In genomic region chrX:123961268-123962005, GRCh38 we compare ENCODE assay signal across 1 cellular context.
A peak's percentile ranks its signal among the peaks of the same experiment; 100 is the strongest.
TF ChIP-seq lines count a peak whose summit lies in the region.

Gene STAG2 (plus strand): TSS chrX:123961706. CDS start chrX:124022628, 60,922 bp downstream.

TF ChIP-seq in K562, 482 proteins besides CTCF, POLR2A, EP300 and RAD21 (continued from another document and continues in another):
- TF ChIP-seq NR2C1 (IDR thresholded peaks at IDR 0.05): peak; percentile 43; the same call in 1 of the 2 replicates
- no peak for TF ChIP-seq NR2C1 (tag; IDR thresholded peaks at IDR 0.05)
- TF ChIP-seq, protein P1, sequence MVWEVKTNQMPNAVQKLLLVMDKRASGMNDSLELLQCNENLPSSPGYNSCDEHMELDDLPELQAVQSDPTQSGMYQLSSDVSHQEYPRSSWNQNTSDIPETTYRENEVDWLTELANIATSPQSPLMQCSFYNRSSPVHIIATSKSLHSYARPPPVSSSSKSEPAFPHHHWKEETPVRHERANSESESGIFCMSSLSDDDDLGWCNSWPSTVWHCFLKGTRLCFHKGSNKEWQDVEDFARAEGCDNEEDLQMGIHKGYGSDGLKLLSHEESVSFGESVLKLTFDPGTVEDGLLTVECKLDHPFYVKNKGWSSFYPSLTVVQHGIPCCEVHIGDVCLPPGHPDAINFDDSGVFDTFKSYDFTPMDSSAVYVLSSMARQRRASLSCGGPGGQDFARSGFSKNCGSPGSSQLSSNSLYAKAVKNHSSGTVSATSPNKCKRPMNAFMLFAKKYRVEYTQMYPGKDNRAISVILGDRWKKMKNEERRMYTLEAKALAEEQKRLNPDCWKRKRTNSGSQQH (CRISPR knock-in tag; IDR thresholded peaks at IDR 0.05): no peak
- peak; percentile 27; the same call in 1 of the 2 replicates for TF ChIP-seq LEF1 (IDR thresholded peaks at IDR 0.05)
- 0 out of 4 replicates have a peak, but pooled peaks of 1 of the 2 experiments have one; percentile 28 for TF ChIP-seq ZNF639 (CRISPR knock-in tag; conservative IDR thresholded peaks at IDR 0.05 in 1 of 2, IDR thresholded peaks at IDR 0.05 in 1 of 2)
- peak in 1 of 2 experiments; percentile 20; a peak in 1 of 4 replicates for TF ChIP-seq KDM1A (IDR thresholded peaks at IDR 0.05)
- TF ChIP-seq ARNT (IDR thresholded peaks at IDR 0.05): 0 out of 4 replicates have a peak, but pooled peaks of 1 of the 2 experiments have one; percentile 38
- TF ChIP-seq CBFB (CRISPR knock-in tag; IDR thresholded peaks at IDR 0.05): no peak
- TF ChIP-seq FOXM1 (IDR thresholded peaks at IDR 0.05; ENCODE audit: low read depth): no peak
- no peak for TF ChIP-seq FOXM1 (CRISPR knock-in tag; IDR thresholded peaks at IDR 0.05; ENCODE audit: low read depth)
- peak in 1 of 2 experiments; percentile 30; a peak in 1 of 4 replicates for TF ChIP-seq HDAC1 (IDR thresholded peaks at IDR 0.05)
- no peak for TF ChIP-seq NFIC (IDR thresholded peaks at IDR 0.05)
- no peak for TF ChIP-seq NRF1 (conservative IDR thresholded peaks at IDR 0.05 in 1 of 2, IDR thresholded peaks at IDR 0.05 in 1 of 2)
- TF ChIP-seq TFAP4 (CRISPR knock-in tag; IDR thresholded peaks at IDR 0.05; ENCODE audit: borderline replicate concordance): peak; percentile 72
- TF ChIP-seq ATF7 (IDR thresholded peaks at IDR 0.05): no peak
- no peak for TF ChIP-seq PRPF4 (IDR thresholded peaks at IDR 0.05; ENCODE audit: insufficient read depth, low read depth, low read length, poor library complexity, severe bottlenecking)
- TF ChIP-seq ZBTB11 (CRISPR knock-in tag; IDR thresholded peaks at IDR 0.05): no peak
- peak; percentile 82 for TF ChIP-seq FOXJ2 (tag; IDR thresholded peaks at IDR 0.05)
- peak in 1 of 2 experiments; percentile 53; a peak in 1 of 4 replicates for TF ChIP-seq SRF (CRISPR knock-in tag; IDR thresholded peaks at IDR 0.05)
- no peak for TF ChIP-seq THRAP3 (IDR thresholded peaks at IDR 0.05; ENCODE audit: borderline replicate concordance)
- TF ChIP-seq KAT8 (IDR thresholded peaks at IDR 0.05; ENCODE audit: low read depth): peak; percentile 93
- peak; percentile 43; the same call in 1 of the 2 replicates for TF ChIP-seq RB1 (IDR thresholded peaks at IDR 0.05; ENCODE audit: low read depth)
- no peak for TF ChIP-seq ZNF143 (CRISPR knock-in tag; IDR thresholded peaks at IDR 0.05)
- no peak for TF ChIP-seq MCM3 (IDR thresholded peaks at IDR 0.05)
- no peak for TF ChIP-seq ZBED1 (IDR thresholded peaks at IDR 0.05)
- TF ChIP-seq FOSL1 (tag; conservative IDR thresholded peaks at IDR 0.05): no peak; the same call in 1 of the 2 replicates
- TF ChIP-seq, protein P2, sequence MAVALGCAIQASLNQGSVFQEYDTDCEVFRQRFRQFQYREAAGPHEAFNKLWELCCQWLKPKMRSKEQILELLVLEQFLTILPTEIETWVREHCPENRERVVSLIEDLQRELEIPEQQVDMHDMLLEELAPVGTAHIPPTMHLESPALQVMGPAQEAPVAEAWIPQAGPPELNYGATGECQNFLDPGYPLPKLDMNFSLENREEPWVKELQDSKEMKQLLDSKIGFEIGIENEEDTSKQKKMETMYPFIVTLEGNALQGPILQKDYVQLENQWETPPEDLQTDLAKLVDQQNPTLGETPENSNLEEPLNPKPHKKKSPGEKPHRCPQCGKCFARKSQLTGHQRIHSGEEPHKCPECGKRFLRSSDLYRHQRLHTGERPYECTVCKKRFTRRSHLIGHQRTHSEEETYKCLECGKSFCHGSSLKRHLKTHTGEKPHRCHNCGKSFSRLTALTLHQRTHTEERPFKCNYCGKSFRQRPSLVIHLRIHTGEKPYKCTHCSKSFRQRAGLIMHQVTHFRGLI (CRISPR knock-in tag; IDR thresholded peaks at IDR 0.05): no peak
- no peak for TF ChIP-seq CBX8 (IDR thresholded peaks at IDR 0.05; ENCODE audit: borderline replicate concordance, extremely low read depth, low read depth, low read length, poor library complexity, severe bottlenecking)
- TF ChIP-seq, protein P3, sequence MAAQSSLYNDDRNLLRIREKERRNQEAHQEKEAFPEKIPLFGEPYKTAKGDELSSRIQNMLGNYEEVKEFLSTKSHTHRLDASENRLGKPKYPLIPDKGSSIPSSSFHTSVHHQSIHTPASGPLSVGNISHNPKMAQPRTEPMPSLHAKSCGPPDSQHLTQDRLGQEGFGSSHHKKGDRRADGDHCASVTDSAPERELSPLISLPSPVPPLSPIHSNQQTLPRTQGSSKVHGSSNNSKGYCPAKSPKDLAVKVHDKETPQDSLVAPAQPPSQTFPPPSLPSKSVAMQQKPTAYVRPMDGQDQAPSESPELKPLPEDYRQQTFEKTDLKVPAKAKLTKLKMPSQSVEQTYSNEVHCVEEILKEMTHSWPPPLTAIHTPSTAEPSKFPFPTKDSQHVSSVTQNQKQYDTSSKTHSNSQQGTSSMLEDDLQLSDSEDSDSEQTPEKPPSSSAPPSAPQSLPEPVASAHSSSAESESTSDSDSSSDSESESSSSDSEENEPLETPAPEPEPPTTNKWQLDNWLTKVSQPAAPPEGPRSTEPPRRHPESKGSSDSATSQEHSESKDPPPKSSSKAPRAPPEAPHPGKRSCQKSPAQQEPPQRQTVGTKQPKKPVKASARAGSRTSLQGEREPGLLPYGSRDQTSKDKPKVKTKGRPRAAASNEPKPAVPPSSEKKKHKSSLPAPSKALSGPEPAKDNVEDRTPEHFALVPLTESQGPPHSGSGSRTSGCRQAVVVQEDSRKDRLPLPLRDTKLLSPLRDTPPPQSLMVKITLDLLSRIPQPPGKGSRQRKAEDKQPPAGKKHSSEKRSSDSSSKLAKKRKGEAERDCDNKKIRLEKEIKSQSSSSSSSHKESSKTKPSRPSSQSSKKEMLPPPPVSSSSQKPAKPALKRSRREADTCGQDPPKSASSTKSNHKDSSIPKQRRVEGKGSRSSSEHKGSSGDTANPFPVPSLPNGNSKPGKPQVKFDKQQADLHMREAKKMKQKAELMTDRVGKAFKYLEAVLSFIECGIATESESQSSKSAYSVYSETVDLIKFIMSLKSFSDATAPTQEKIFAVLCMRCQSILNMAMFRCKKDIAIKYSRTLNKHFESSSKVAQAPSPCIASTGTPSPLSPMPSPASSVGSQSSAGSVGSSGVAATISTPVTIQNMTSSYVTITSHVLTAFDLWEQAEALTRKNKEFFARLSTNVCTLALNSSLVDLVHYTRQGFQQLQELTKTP (IDR thresholded peaks at IDR 0.05; ENCODE audit: low read depth in 1 of 2, partially characterized antibody in 2 of 2): no peak
- TF ChIP-seq MYBL2 (IDR thresholded peaks at IDR 0.05; ENCODE audit: low read depth): 0 out of 2 replicates have a peak, but pooled peaks have one; percentile 41
- TF ChIP-seq MYBL2 (CRISPR knock-in tag; IDR thresholded peaks at IDR 0.05; ENCODE audit: borderline replicate concordance): no peak
- TF ChIP-seq ZEB2 (IDR thresholded peaks at IDR 0.05): no peak
- TF ChIP-seq TRIM24 (IDR thresholded peaks at IDR 0.05): peak in 1 of 2 experiments; percentile 11; a peak in 1 of 4 replicates
- peak; percentile 85; the same call in 1 of the 2 replicates for TF ChIP-seq ZBTB1 (CRISPR knock-in tag; IDR thresholded peaks at IDR 0.05; ENCODE audit: borderline replicate concordance, low read depth)
- peak; percentile 78 for TF ChIP-seq POLR2G (IDR thresholded peaks at IDR 0.05; ENCODE audit: low read depth, low read length)
- TF ChIP-seq L3MBTL2 (IDR thresholded peaks at IDR 0.05): peak; percentile 41; the same call in 1 of the 2 replicates
- no peak for TF ChIP-seq ZNF609 (CRISPR knock-in tag; IDR thresholded peaks at IDR 0.05; ENCODE audit: borderline replicate concordance)
- TF ChIP-seq MAZ (CRISPR knock-in tag; conservative IDR thresholded peaks at IDR 0.05 in 1 of 2, IDR thresholded peaks at IDR 0.05 in 1 of 2): peak; percentile 60 to 73; a peak in 3 of 4 replicates
- 0 out of 2 replicates have a peak, but pooled peaks have one; percentile 17 for TF ChIP-seq EHMT2 (IDR thresholded peaks at IDR 0.05)
- no peak for TF ChIP-seq ARID1B (IDR thresholded peaks at IDR 0.05)
- no peak for TF ChIP-seq HNRNPL (IDR thresholded peaks at IDR 0.05; ENCODE audit: low read depth, low read length)
- TF ChIP-seq PATZ1 (CRISPR knock-in tag; IDR thresholded peaks at IDR 0.05; ENCODE audit: borderline replicate concordance): no peak
- 0 out of 2 replicates have a peak, but pooled peaks have one; percentile 8 for TF ChIP-seq DPF2 (IDR thresholded peaks at IDR 0.05)
- TF ChIP-seq SUPT5H (IDR thresholded peaks at IDR 0.05): peak; percentile 55
